8 cellular contexts compared by ENCODE assay signal in the genomic region with DNA sequence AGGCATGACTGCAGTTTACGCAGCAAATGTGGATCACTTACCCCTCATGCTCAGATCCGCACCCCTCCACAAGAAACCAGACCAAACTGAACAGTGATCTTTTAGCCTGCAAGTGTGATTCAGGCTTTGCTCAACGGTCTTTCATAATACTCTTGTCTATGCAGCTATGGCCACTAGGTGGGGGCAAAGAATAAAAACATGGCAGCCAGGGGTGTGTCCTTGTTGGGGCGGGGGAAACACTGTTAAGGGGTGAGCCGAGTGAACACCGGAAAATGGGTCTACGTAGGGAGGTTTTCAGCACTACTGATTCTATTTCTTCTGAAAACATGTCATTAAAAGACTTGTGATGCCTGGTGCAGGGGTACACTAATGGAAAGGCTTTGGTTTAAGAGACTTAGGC. TPM values are rescaled to one million over a fixed set of nuclear protein-coding genes. Genes with fewer than 3 reads are reported as not detected.
A peak's percentile ranks its signal among the peaks of the same experiment; 100 is the strongest.
DNase-seq lines count a peak whose midpoint lies in the region; ATAC-seq, FAIRE-seq and TF ChIP-seq lines count a peak whose summit lies in the region.

No MANE protein-coding gene starts in this region.

- SMC1A ChIA-PET in GM12878 (lab: Charles Lee; ENCODE audit: uncharacterized antibody, unreplicated experiment) = interaction anchor here (0.9 to 2.2 kb wide), 4 partner anchors 400 to 623 kb away, joined by 3 to 9 read pairs (median 4); no protein-coding TSS in a partner anchor

- CTCF ChIA-PET in GM12878 (lab: Yijun Ruan, JAX) = interaction anchor here (0.8 to 2.6 kb wide), 10 partner anchors 18 to 909 kb away, joined by 3 to 12 read pairs (median 5); no protein-coding TSS in a partner anchor

- FAIRE-seq in GM12878 (lab: Jason Lieb, UNC) = no peak

- peak overlapping the region; percentile 59 for H2AFZ ChIP-seq in ACC112 (ENCODE audit: low read length, unreplicated experiment)
- H2AFZ ChIP-seq in SU-DHL-6 (ENCODE audit: low read depth, low read length, severe bottlenecking) = peak overlapping the region; percentile 39
- no peak overlapping the region; the same call in 1 of the 2 replicates for H2AFZ ChIP-seq in GM12878 (ENCODE audit: control insufficient read depth, low read depth, low read length)

- TF ChIP-seq EP300 in GM12878 (IDR thresholded peaks at IDR 0.05; ENCODE audit: borderline replicate concordance in 1 of 2, control insufficient read depth in 1 of 2, low read depth in 2 of 2, low read length in 2 of 2) = no peak

- H3K9me3 ChIP-seq in SU-DHL-6 (ENCODE audit: insufficient read depth, low read length) = no peaks in the 10 kb centered on the region
- no peaks in the 10 kb centered on the region for H3K9me3 ChIP-seq in GM12878 (replicated peaks; ENCODE audit: control insufficient read depth, insufficient read depth, low read length)

- peak; percentile 54 for TF ChIP-seq RAD21 in GM12878 (IDR thresholded peaks at IDR 0.05; ENCODE audit: insufficient read depth, low read depth, low read length)

- ATAC-seq in GM18498 (IDR thresholded peaks at IDR 0.05; ENCODE audit: unreplicated experiment) (peak; percentile 99), HG02798 (IDR thresholded peaks at IDR 0.05; ENCODE audit: poor library complexity, unreplicated experiment) (peak; percentile 96), GM12878 (peak; percentile 100)

- H3K79me2 ChIP-seq in ACC112 (ENCODE audit: control insufficient read depth, insufficient read depth, low read length, unreplicated experiment) (no peaks in the 10 kb centered on the region), SU-DHL-6 (ENCODE audit: insufficient read depth, low read length) (no peaks in the 10 kb centered on the region), GM12878 (ENCODE audit: control insufficient read depth, insufficient read depth, low read length) (no peaks in the 10 kb centered on the region)

- in situ Hi-C loops in GM12878 (cut with MboI) = no loop called here

- intact Hi-C loops in GM12878 (cut with micrococcal nuclease; ENCODE audit: unreplicated experiment) = loop anchor here (1.0 kb wide), 1 partner anchor 401 kb away; no protein-coding TSS in a partner anchor

- H3K36me3 ChIP-seq in ACC112 (ENCODE audit: insufficient read depth, low read length) (no peaks in the 10 kb centered on the region), SU-DHL-6 (ENCODE audit: low read length) (no peaks in the 10 kb centered on the region), GM12878 (ENCODE audit: control insufficient read depth in 2 of 2, insufficient read depth in 2 of 2, low read length in 1 of 2) (no peaks in the 10 kb centered on the region)

- no peak overlapping the region for H3K27ac ChIP-seq in ACC112 (ENCODE audit: low read depth, low read length)
- H3K27ac ChIP-seq in SU-DHL-6 (ENCODE audit: low read depth, low read length) = no peak overlapping the region
- no peak overlapping the region for H3K27ac ChIP-seq in GM12878 (ENCODE audit: control insufficient read depth, insufficient read depth)

- BruUV-seq in GM12878 (replicated peaks; lab: Mats Ljungman, UMichigan) = no TSS peak

- TF ChIP-seq CTCF in SU-DHL-6 (IDR thresholded peaks at IDR 0.05; ENCODE audit: insufficient read depth, low read length, poor library complexity, severe bottlenecking) = peak; percentile 54
- peak; percentile 62 to 64 (median 63) for TF ChIP-seq CTCF in GM12878 (IDR thresholded peaks at IDR 0.05 in 2 of 3, conservative IDR thresholded peaks at IDR 0.05 in 1 of 3; ENCODE audit: control insufficient read depth in 2 of 3, extremely low read depth in 1 of 3, insufficient read depth in 1 of 3, low read depth in 3 of 3, low read length in 3 of 3)

- peak; percentile 0 for DNase-seq in NCI-H1105 (lab: John Stamatoyannopoulos, UW)
- no peak for DNase-seq in GM12878 (ENCODE audit: low read depth, low spot score)
- DNase-seq in islet precursor cell = peak; percentile 78
- DNase-seq in stimulated activated CD4-positive, alpha-beta T cell treated with anti-CD3 and anti-CD28 coated beads, Interleukin-4, amount 100 ng/mL, for 24 hours = peak; percentile 49

- peaks cover 16% of the 10 kb centered on the region; the same call in 1 of the 2 replicates for H3K27me3 ChIP-seq in ACC112 (ENCODE audit: insufficient read depth, low read length)
- no peaks in the 10 kb centered on the region for H3K27me3 ChIP-seq in SU-DHL-6 (ENCODE audit: low read length)
- no peaks in the 10 kb centered on the region; a peak in 1 of 4 replicates for H3K27me3 ChIP-seq in GM12878 (replicated peaks in 1 of 2; ENCODE audit: control insufficient read depth in 2 of 2, insufficient read depth in 2 of 2, low read length in 1 of 2)

- POLR2A ChIA-PET in GM12878 (lab: Charles Lee) = no interaction called here

- TF ChIP-seq POLR2A in GM12878 (IDR thresholded peaks at IDR 0.05; ENCODE audit: low read depth, low read length) = no peak

- no peak overlapping the region for H3K4me3 ChIP-seq in ACC112 (ENCODE audit: low read depth, low read length)
- no peak overlapping the region for H3K4me3 ChIP-seq in SU-DHL-6 (ENCODE audit: insufficient read depth, low read length, poor library complexity, severe bottlenecking)
- no peak overlapping the region for H3K4me3 ChIP-seq in GM12878

- H3F3A ChIP-seq in SU-DHL-6 (ENCODE audit: insufficient read depth) = no peaks in the 10 kb centered on the region

- RAD21 ChIA-PET in GM12878 (lab: Charles Lee; ENCODE audit: unreplicated experiment) = interaction anchor here (0.7 to 2.1 kb wide), 2 partner anchors 400 to 623 kb away, joined by 3 to 8 read pairs; no protein-coding TSS in a partner anchor

- no peaks in the 10 kb centered on the region for H4K20me1 ChIP-seq in SU-DHL-6 (ENCODE audit: low read depth, low read length)
- H4K20me1 ChIP-seq in GM12878 (ENCODE audit: control insufficient read depth, insufficient read depth) = no peaks in the 10 kb centered on the region; the same call in 1 of the 2 replicates

- H3K4me2 ChIP-seq in SU-DHL-6 (ENCODE audit: low read depth, low read length, poor library complexity, severe bottlenecking) = peak overlapping the region; percentile 20
- H3K4me2 ChIP-seq in GM12878 (ENCODE audit: control insufficient read depth, insufficient read depth) = no peak overlapping the region

- WGBS in GM12878 (ENCODE audit: insufficient coverage, insufficient replicate concordance, low lambda C conversion rate, missing lambda C conversion rate) = 12% methylated on average over 7 of the region's 7 CpGs

- no peaks in the 10 kb centered on the region for H3K9me2 ChIP-seq in SU-DHL-6 (replicated peaks; ENCODE audit: insufficient read depth, low read length)

- no peak overlapping the region for H3K9ac ChIP-seq in SU-DHL-6 (ENCODE audit: low read length)
- H3K9ac ChIP-seq in GM12878 (ENCODE audit: control insufficient read depth, insufficient read depth, low read length) = no peak overlapping the region

- H3K4me1 ChIP-seq in ACC112 (ENCODE audit: control insufficient read depth, insufficient read depth, low read length, unreplicated experiment) (no peaks in the 10 kb centered on the region), GM12878 (ENCODE audit: control insufficient read depth, insufficient read depth, low read length) (no peaks in the 10 kb centered on the region)

TF ChIP-seq in GM12878, 131 proteins besides CTCF, POLR2A, EP300 and RAD21:
- TF ChIP-seq IKZF2 (IDR thresholded peaks at IDR 0.05) = no peak
- no peak for TF ChIP-seq MTA3 (IDR thresholded peaks at IDR 0.05; ENCODE audit: borderline replicate concordance, low read length)
- peak; percentile 95 for TF ChIP-seq YY1 (IDR thresholded peaks at IDR 0.05; ENCODE audit: low read depth, low read length)
- no peak for TF ChIP-seq MXI1 (IDR thresholded peaks at IDR 0.05; ENCODE audit: low read depth, low read length)
- no peak for TF ChIP-seq ZNF24 (IDR thresholded peaks at IDR 0.05)
- TF ChIP-seq WRNIP1 (IDR thresholded peaks at IDR 0.05; ENCODE audit: borderline replicate concordance, low read depth, low read length) = no peak
- peak; percentile 54 for TF ChIP-seq SMC3 (IDR thresholded peaks at IDR 0.05; ENCODE audit: borderline replicate concordance, low read length)
- no peak for TF ChIP-seq NFXL1 (IDR thresholded peaks at IDR 0.05; ENCODE audit: borderline replicate concordance)

RNA-seq across cellular contexts. Expression of gene GPR151, which starts 49.8 kb away (rescaled TPM):
- total RNA-seq in GM12878 (2013; cell fraction: nucleolus; rRNA removed) = not detected in 2 replicates
- total RNA-seq in GM12878 (2014; rRNA removed) (not detected in 2 replicates), GM12878 (2014; rRNA removed; fragmentation: Illumina TruSeq; extraction: Trizol) (not detected in 2 replicates), GM12878 (2021) (not detected in 2 replicates)
- polyA plus RNA-seq in GM12878 (2011; ENCODE audit: low read depth) = not detected
- polyA plus RNA-seq in GM12878 (2011; rRNA removed) (not detected in 2 replicates), GM12878 (2014; fragmentation: Illumina TruSeq; extraction: Trizol) (not detected in 2 replicates), GM12878 (2014; fragmentation: Nextera tagmentation; extraction: Ambion mirVana) (not detected), GM12878 (2014; rRNA removed) (not detected in 2 replicates), GM12878 (2016; fragmentation: Nextera tagmentation; extraction: Ambion mirVana) (under 1 TPM in 1 of 2 experiments, not detected in 1; 0.11 TPM)
- polyA plus RNA-seq in GM12878 (2011; cell fraction: cytosol; rRNA removed) = 0.01 TPM in 1 of 2 replicates, not detected in the other
- polyA plus RNA-seq in GM12878 (2011; cell fraction: nucleus; rRNA removed) = 0.03 TPM in 1 of 2 replicates, not detected in the other
- polyA plus RNA-seq in GM12878 (2012) = not detected in 2 replicates
- not detected in 2 replicates for polyA minus RNA-seq in GM12878 (2011; rRNA and poly(A)+ RNA removed)
- polyA minus RNA-seq in GM12878 (2011; cell fraction: cytosol; rRNA and poly(A)+ RNA removed) = not detected in 2 replicates
- not detected in 2 replicates for polyA minus RNA-seq in GM12878 (2011; cell fraction: nucleus; rRNA and poly(A)+ RNA removed)
